In genomic region chrX:15340867-15341266, GRCh38 we compare ENCODE assay signal across 21 cellular contexts. TPM values are rescaled to one million over a fixed set of nuclear protein-coding genes. Genes with fewer than 3 reads are reported as not detected.
"Had no signal": no experiment of that assay in that cellular context is flagged by ENCODE, and none has a peak within 500 bp of the region (broad histone marks: within the 10 kb centered on the region; RNA-seq: fewer than 3 reads in every experiment).

No MANE protein-coding gene starts in this region.

- H3K4me3 ChIP-seq: K562, SJSA1, SK-N-MC had no signal

- H3K36me3 Mint-ChIP-seq: IgD-negative memory B cell had no signal

- H3K36me3 ChIP-seq: SJSA1 had no signal

- H3K4me3 Mint-ChIP-seq: IgD-negative memory B cell had no signal

- ATAC-seq: K562 had no signal

- DNase-seq: Kasumi-1, MM.1S, NCI-H1092 treated with DMSO at 0.1 percent for 48 hours, NCI-H1436, NCI-H187 treated with DMSO at 0.1 percent for 48 hours, NCI-H2029 treated with DMSO at 0.1 percent for 48 hours, NCI-H2171 treated with DMSO at 0.1 percent for 48 hours, NCI-H345, NCI-H446 treated with DMSO at 0.1 percent for 48 hours, NCI-H510A treated with DMSO at 0.1 percent for 48 hours, NCI-H526, Right ventricle myocardium superior, RPMI8226, SIG-M5 had no signal

- H3K9ac ChIP-seq: KMS-11 had no signal

- H3K27ac Mint-ChIP-seq: IgD-negative memory B cell had no signal

- H3K4me1 ChIP-seq: SJSA1 had no signal

- H3K9me3 Mint-ChIP-seq: IgD-negative memory B cell had no signal

- H3K27me3 ChIP-seq: SJSA1 had no signal

- H3K27ac ChIP-seq: HL-60, KMS-11, SJSA1, SK-N-MC had no signal

- H3K4me2 ChIP-seq: KMS-11 had no signal

- H3K9me3 ChIP-seq: SJSA1 had no signal

RNA-seq across cellular contexts. Expression of gene ASB11, which starts 25.4 kb away (rescaled TPM):
- total RNA-seq: K562, M059J, SJSA1 had no signal
- polyA plus RNA-seq: IgD-negative memory B cell, K562 had no signal

RNA-seq across cellular contexts. Expression of gene VEGFD, which starts 43.3 kb away (rescaled TPM):
- total RNA-seq: K562, M059J, SJSA1 had no signal
- polyA plus RNA-seq: IgD-negative memory B cell had no signal
